ENCODE assay signal across 20 cellular contexts in the genomic region with DNA sequence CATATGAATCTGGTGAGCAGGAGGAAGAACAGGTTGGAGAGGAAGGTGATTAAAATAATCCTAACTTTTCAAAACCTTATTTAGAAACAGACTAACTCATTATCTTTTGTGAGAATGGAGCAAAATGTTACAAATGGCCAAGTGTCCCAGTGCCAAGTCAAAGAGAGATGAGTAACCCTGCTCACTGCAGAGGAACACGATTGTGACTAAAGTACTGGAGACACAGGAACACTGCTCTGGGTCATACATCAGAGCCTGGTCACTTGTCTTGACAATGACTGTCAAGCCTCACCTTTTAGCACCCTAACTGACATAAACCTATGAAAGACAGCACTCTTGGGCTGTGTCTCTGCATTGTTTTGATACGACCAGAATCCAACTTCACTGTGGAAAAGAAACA.
"Had no signal": no experiment of that assay in that cellular context is flagged by ENCODE, and none has a peak within 500 bp of the region (broad histone marks: within the 10 kb centered on the region; RNA-seq: fewer than 3 reads in every experiment).

No MANE protein-coding gene starts in this region.

- H3K9me3 ChIP-seq: esophagus muscularis mucosa, heart right ventricle, left ventricle myocardium inferior had no signal

- H3K4me2 ChIP-seq: neural progenitor cell, smooth muscle cell had no signal

- H3K9me3 Mint-ChIP-seq: activated B cell treated with CpG ODN at 0.5 μM for 24 hours; activated CD4-positive, alpha-beta T cell treated with anti-CD3 and anti-CD28 coated beads, Interleukin-2, amount 10 ng/mL, durations not matched to agents 24 days and 14 days; activated T-helper 2 cell treated with anti-CD3 and anti-CD28 coated beads, Interferon-gamma antibody, Interleukin-2, Interleukin-4, amounts not matched to agents 10 μg/mL and 5 μg/mL and 100 μg/mL, durations not matched to agents 14 hours and 24 hours and 36 hours; brain; mesothelial cell of epicardium; neural progenitor cell; stimulated activated effector memory CD8-positive, alpha-beta T cell treated with anti-CD3 and anti-CD28 coated beads, Interleukin-12 subunit alpha, Interleukin-12 subunit beta, amount 100 ng/mL, for 72 hours; T-helper 1 cell treated with Interleukin-12 subunit alpha and Interleukin-12 subunit beta and Interleukin-4 antibody, amounts not matched to agents 30 μg/mL and 1 μg/mL, for 36 hours had no signal

- H2AFZ ChIP-seq: neural progenitor cell had no signal

- H3K27ac ChIP-seq: esophagus muscularis mucosa, heart right ventricle, left ventricle myocardium inferior, neural progenitor cell had no signal

- H3K4me3 ChIP-seq: esophagus muscularis mucosa, heart right ventricle, left ventricle myocardium inferior, neural progenitor cell, smooth muscle cell had no signal

- H3K9ac ChIP-seq: neural progenitor cell had no signal

- H3K27me3 Mint-ChIP-seq: activated B cell treated with CpG ODN at 0.5 μM for 24 hours; activated CD4-positive, alpha-beta T cell treated with anti-CD3 and anti-CD28 coated beads, Interleukin-2, amount 10 ng/mL, durations not matched to agents 24 days and 14 days; brain had no signal

- H3K36me3 Mint-ChIP-seq: brain; mesothelial cell of epicardium; neural progenitor cell; stimulated activated effector memory CD8-positive, alpha-beta T cell treated with anti-CD3 and anti-CD28 coated beads, Interleukin-12 subunit alpha, Interleukin-12 subunit beta, amount 100 ng/mL, for 72 hours had no signal

- H3K36me3 ChIP-seq: neural progenitor cell had no signal

- H3K4me3 Mint-ChIP-seq: activated B cell treated with CpG ODN at 0.5 μM for 24 hours; activated CD4-positive, alpha-beta T cell treated with anti-CD3 and anti-CD28 coated beads, Interleukin-2, amount 10 ng/mL, durations not matched to agents 24 days and 14 days; brain; mesothelial cell of epicardium; neural progenitor cell; stimulated activated effector memory CD8-positive, alpha-beta T cell treated with anti-CD3 and anti-CD28 coated beads, Interleukin-12 subunit alpha, Interleukin-12 subunit beta, amount 100 ng/mL, for 72 hours; T-helper 1 cell treated with Interleukin-12 subunit alpha and Interleukin-12 subunit beta and Interleukin-4 antibody, amounts not matched to agents 30 μg/mL and 1 μg/mL, for 36 hours had no signal

- DNase-seq: activated B cell treated with CpG ODN at 0.5 μM for 24 hours; activated CD4-positive, alpha-beta T cell treated with anti-CD3 and anti-CD28 coated beads, Interleukin-2, amount 10 ng/mL, durations not matched to agents 24 days and 14 days; activated naive CD4-positive, alpha-beta T cell treated with anti-CD3 and anti-CD28 coated beads, Interleukin-2, amount 50 U/mL, for 16 hours; activated T-cell treated with anti-CD3 and anti-CD28 coated beads for 4 hours; amniotic stem cell; cerebellar nuclear complex; dermis blood vessel endothelial cell; foreskin melanocyte; heart right ventricle; left ventricle myocardium inferior; trophoblast cell had no signal

- H3K27ac Mint-ChIP-seq: activated B cell treated with CpG ODN at 0.5 μM for 24 hours; activated T-helper 2 cell treated with anti-CD3 and anti-CD28 coated beads, Interferon-gamma antibody, Interleukin-2, Interleukin-4, amounts not matched to agents 10 μg/mL and 5 μg/mL and 100 μg/mL, durations not matched to agents 14 hours and 24 hours and 36 hours; mesothelial cell of epicardium; neural progenitor cell; stimulated activated effector memory CD8-positive, alpha-beta T cell treated with anti-CD3 and anti-CD28 coated beads, Interleukin-12 subunit alpha, Interleukin-12 subunit beta, amount 100 ng/mL, for 72 hours; T-helper 1 cell treated with Interleukin-12 subunit alpha and Interleukin-12 subunit beta and Interleukin-4 antibody, amounts not matched to agents 30 μg/mL and 1 μg/mL, for 36 hours had no signal

- ATAC-seq: SK-N-SH treated with all-trans-retinoic acid at 6 μM for 48 hours; stimulated activated effector memory CD8-positive, alpha-beta T cell treated with anti-CD3 and anti-CD28 coated beads, Interleukin-12 subunit alpha, Interleukin-12 subunit beta, amount 100 ng/mL, for 72 hours had no signal

- H3K27me3 ChIP-seq: esophagus muscularis mucosa, heart right ventricle, neural progenitor cell had no signal
